14 cellular contexts compared by ENCODE assay signal in genomic region chr15:51796777-51797474, GRCh38. TPM values are rescaled to one million over a fixed set of nuclear protein-coding genes. Genes with fewer than 3 reads are reported as not detected.
A peak's percentile ranks its signal among the peaks of the same experiment; 100 is the strongest.
DNase-seq lines count a peak whose midpoint lies in the region; ATAC-seq and TF ChIP-seq lines count a peak whose summit lies in the region.
"Had no signal": no experiment of that assay in that cellular context is flagged by ENCODE, and none has a peak within 500 bp of the region (broad histone marks: within the 10 kb centered on the region; RNA-seq: fewer than 3 reads in every experiment).

No MANE protein-coding gene starts in this region.

- intact Hi-C loops in MCF 10A (cut with micrococcal nuclease) (no loop called here), breast epithelium (cut with DNase I; ENCODE audit: low total_unique reads) (no loop called here), testis (cut with DNase I; ENCODE audit: low total_unique reads) (no loop called here), ascending aorta (cut with DNase I) (no loop called here)

- TF ChIP-seq POLR2A in breast epithelium (IDR thresholded peaks at IDR 0.05) (no peak), testis (IDR thresholded peaks at IDR 0.05) (no peak)

- no peaks in the 10 kb centered on the region for H3K27me3 Mint-ChIP-seq in MCF 10A (ENCODE audit: insufficient read depth, unreplicated experiment)

- H3K9me3 ChIP-seq in breast epithelium (no peaks in the 10 kb centered on the region), testis (no peaks in the 10 kb centered on the region), ascending aorta (no peaks in the 10 kb centered on the region)
- H3K9me3 ChIP-seq: esophagus muscularis mucosa, MG63, upper lobe of right lung had no signal

- no peak for TF ChIP-seq CTCF in MCF 10A (IDR thresholded peaks at IDR 0.05; ENCODE audit: unreplicated experiment)
- TF ChIP-seq CTCF in breast epithelium (IDR thresholded peaks at IDR 0.05): no peak
- TF ChIP-seq CTCF in testis (IDR thresholded peaks at IDR 0.05): no peak
- TF ChIP-seq CTCF in ascending aorta (IDR thresholded peaks at IDR 0.05): no peak

- no peaks in the 10 kb centered on the region for H3K27me3 ChIP-seq in breast epithelium
- no peaks in the 10 kb centered on the region for H3K27me3 ChIP-seq in testis
- no peaks in the 10 kb centered on the region for H3K27me3 ChIP-seq in ascending aorta
- H3K27me3 ChIP-seq: esophagus muscularis mucosa, MG63, upper lobe of right lung had no signal

- CTCF ChIA-PET in MCF 10A (lab: Yijun Ruan, JAX): no interaction called here

- no peak overlapping the region for H3K27ac Mint-ChIP-seq in MCF 10A (ENCODE audit: low read depth, unreplicated experiment)
- H3K27ac Mint-ChIP-seq: activated naive CD4-positive, alpha-beta T cell treated with anti-CD3 and anti-CD28 coated beads for 36 hours had no signal

- no TSS peak for BruUV-seq in MCF 10A (replicated peaks; lab: Mats Ljungman, UMichigan)

- no peak overlapping the region for H3K27ac ChIP-seq in breast epithelium
- no peak overlapping the region for H3K27ac ChIP-seq in testis
- no peak overlapping the region for H3K27ac ChIP-seq in ascending aorta
- H3K27ac ChIP-seq: esophagus muscularis mucosa, upper lobe of right lung had no signal

- peak; percentile 71 for ATAC-seq in esophagus mucosa
- ATAC-seq: upper lobe of right lung had no signal

- WGBS in testis, 2 donors: 87 to 89% methylated on average over 11 of the region's 11 CpGs

- H3K4me3 ChIP-seq in breast epithelium (no peak overlapping the region), testis (no peak overlapping the region), ascending aorta (no peak overlapping the region)
- H3K4me3 ChIP-seq: esophagus muscularis mucosa, MG63, upper lobe of right lung had no signal

- no peaks in the 10 kb centered on the region for H3K4me1 ChIP-seq in breast epithelium
- no peaks in the 10 kb centered on the region for H3K4me1 ChIP-seq in testis
- H3K4me1 ChIP-seq in ascending aorta: no peaks in the 10 kb centered on the region
- H3K4me1 ChIP-seq: upper lobe of right lung had no signal

- no peaks in the 10 kb centered on the region for H3K36me3 Mint-ChIP-seq in MCF 10A (ENCODE audit: insufficient read depth, unreplicated experiment)

- H3K9me3 Mint-ChIP-seq in MCF 10A (ENCODE audit: unreplicated experiment): peaks cover 7% of the 10 kb centered on the region
- H3K9me3 Mint-ChIP-seq: activated naive CD4-positive, alpha-beta T cell treated with anti-CD3 and anti-CD28 coated beads for 36 hours had no signal

- POLR2A ChIA-PET in MCF 10A (lab: Yijun Ruan, JAX): no interaction called here

- peak; percentile 61 for DNase-seq in MCF 10A (ENCODE audit: unreplicated experiment)
- no peak for DNase-seq in breast epithelium (ENCODE audit: low spot score in 2 of 2)
- DNase-seq in NCI-H69 (lab: John Stamatoyannopoulos, UW): peak; percentile 82
- no peak for DNase-seq in epidermal melanocyte (ENCODE audit: insufficient read length, low spot score)
- no peak for DNase-seq in testis
- DNase-seq in cortex of kidney (lab: John Stamatoyannopoulos, UW): no peak
- DNase-seq in ascending aorta (ENCODE audit: low spot score in 2 of 2): no peak
- DNase-seq: activated naive CD4-positive, alpha-beta T cell treated with anti-CD3 and anti-CD28 coated beads for 36 hours; DMS153; mesendoderm; MG63; upper lobe of right lung had no signal

- peaks cover 7% of the 10 kb centered on the region for H3K4me1 Mint-ChIP-seq in MCF 10A (ENCODE audit: insufficient read depth, unreplicated experiment)

- H3K4me3 Mint-ChIP-seq in MCF 10A (ENCODE audit: unreplicated experiment): no peak overlapping the region
- H3K4me3 Mint-ChIP-seq: activated naive CD4-positive, alpha-beta T cell treated with anti-CD3 and anti-CD28 coated beads for 36 hours had no signal

- H3K36me3 ChIP-seq in breast epithelium: no peaks in the 10 kb centered on the region
- no peaks in the 10 kb centered on the region for H3K36me3 ChIP-seq in testis (ENCODE audit: low read depth, missing control alignments)
- peaks cover 0 to 21% of the 10 kb centered on the region in 2 donors for H3K36me3 ChIP-seq in ascending aorta
- H3K36me3 ChIP-seq: MG63 had no signal

RNA-seq across cellular contexts. Expression of gene TMOD3, which starts 32.5 kb away (rescaled TPM):
- total RNA-seq in MCF 10A (2022) (93.5 and 94.6 TPM in 2 replicates), breast epithelium (10 to 100 TPM; 24.9 to 31.4 (median 27.5) TPM), esophagus mucosa (83.5 TPM), testis (10 to 100 TPM; 15.6 to 16.6 TPM), ascending aorta (28.0 TPM)
- polyA plus RNA-seq in testis (ENCODE audit: insufficient read depth, low read depth, low replicate concordance): 21.2 TPM

RNA-seq across cellular contexts. Expression of gene TMOD2, which starts 45.5 kb away (rescaled TPM):
- 2.8 and 5.3 TPM in 2 replicates for total RNA-seq in MCF 10A (2022)
- 10 to 100 TPM in 2 of 3 donors, 1 to 10 TPM in 1; 8.6 to 16.8 (median 11.5) TPM for total RNA-seq in breast epithelium
- total RNA-seq in esophagus mucosa: 4.1 TPM
- 1 to 10 TPM; 5.8 to 5.9 TPM for total RNA-seq in testis
- 6.4 TPM for polyA plus RNA-seq in testis (ENCODE audit: insufficient read depth, low read depth, low replicate concordance)
- 7.0 TPM for total RNA-seq in ascending aorta

RNA-seq across cellular contexts. Expression of gene LYSMD2, which starts 59.5 kb away (rescaled TPM):
- total RNA-seq in MCF 10A (2022): 13.4 and 14.3 TPM in 2 replicates
- total RNA-seq in breast epithelium: 10 to 100 TPM in 2 of 3 donors, 1 to 10 TPM in 1; 5.0 to 18.7 (median 15.8) TPM
- total RNA-seq in esophagus mucosa: 6.1 TPM
- total RNA-seq in testis: 10 to 100 TPM; 18.7 to 19.9 TPM
- 21.1 TPM for polyA plus RNA-seq in testis (ENCODE audit: insufficient read depth, low read depth, low replicate concordance)
- 45.3 TPM for total RNA-seq in ascending aorta

Comparison
In these comparisons a context has a peak if more than half of its experiments do, and no peak if none do; other contexts are left out.
1. DNase-seq: peak in MCF 10A (single experiment) and NCI-H69 (single experiment); none in breast epithelium (0 of 2), epidermal melanocyte (single experiment), testis (single experiment), cortex of kidney (single experiment) and ascending aorta (0 of 2).